Comparison of ENCODE assay signal across 22 cellular contexts in the genomic region with DNA sequence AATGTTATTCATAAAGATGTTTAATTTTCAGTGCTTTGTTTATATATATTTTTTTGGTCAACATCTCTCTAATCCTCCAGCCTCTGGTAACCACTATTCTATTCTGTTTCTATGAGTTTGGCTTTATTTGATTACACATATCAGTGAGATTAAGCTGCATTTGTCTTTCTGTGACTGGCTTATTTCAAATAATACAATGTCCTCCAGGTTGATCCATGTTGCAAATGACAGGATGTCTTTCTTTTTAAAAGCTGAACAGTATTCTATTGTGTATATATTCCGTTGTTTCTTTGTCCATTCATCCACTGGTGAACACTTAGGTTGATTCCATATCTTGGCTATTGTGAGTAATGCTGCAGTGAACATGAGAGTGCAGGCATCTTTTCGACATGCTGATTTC.
DNase-seq lines count a peak whose midpoint lies in the region; ATAC-seq and TF ChIP-seq lines count a peak whose summit lies in the region.
"Had no signal": no experiment of that assay in that cellular context is flagged by ENCODE, and none has a peak within 500 bp of the region (broad histone marks: within the 10 kb centered on the region; RNA-seq: fewer than 3 reads in every experiment).

No MANE protein-coding gene starts in this region.

- H3K36me3 ChIP-seq in DOHH2 (ENCODE audit: control insufficient read depth, low read length), result no peaks in the 10 kb centered on the region

- peaks cover 74% of the 10 kb centered on the region for H3K4me1 Mint-ChIP-seq in activated T-cell treated with anti-CD3 and anti-CD28 coated beads, Interleukin-2, amount 50 U/mL, for 24 hours (ENCODE audit: low read depth)
- H3K4me1 Mint-ChIP-seq in activated T-cell treated with anti-CD3 and anti-CD28 coated beads, Interleukin-2, amount 50 U/mL, for 4 hours (ENCODE audit: low read depth), result peaks cover 69% of the 10 kb centered on the region
- peaks cover 60% of the 10 kb centered on the region for H3K4me1 Mint-ChIP-seq in activated CD8-positive, alpha-beta T cell treated with anti-CD3 and anti-CD28 coated beads for 36 hours (ENCODE audit: low read depth)
- peaks cover 35% of the 10 kb centered on the region for H3K4me1 Mint-ChIP-seq in mesothelial cell of epicardium
- H3K4me1 Mint-ChIP-seq in Calu3 (ENCODE audit: low read depth, unreplicated experiment), result peaks cover 34% of the 10 kb centered on the region

- H3K9me3 ChIP-seq in DOHH2 (ENCODE audit: control insufficient read depth, insufficient read depth, low read length), result peaks cover 7% of the 10 kb centered on the region; the same call in 1 of the 2 replicates
- H3K9me3 ChIP-seq: psoas muscle had no signal

- TF ChIP-seq CTCF in DOHH2 (IDR thresholded peaks at IDR 0.05; ENCODE audit: low read depth, low read length, poor library complexity, severe bottlenecking), result no peak
- TF ChIP-seq CTCF in activated CD8-positive, alpha-beta T cell treated with anti-CD3 and anti-CD28 coated beads for 36 hours (IDR thresholded peaks at IDR 0.05), result no peak
- no peak for TF ChIP-seq CTCF in mesothelial cell of epicardium (IDR thresholded peaks at IDR 0.05; ENCODE audit: unreplicated experiment)
- no peak for TF ChIP-seq CTCF in Calu3 (IDR thresholded peaks at IDR 0.05; ENCODE audit: unreplicated experiment)

- no peaks in the 10 kb centered on the region for H3K9me2 ChIP-seq in DOHH2 (replicated peaks; ENCODE audit: control insufficient read depth, low read length)

- H3K27ac Mint-ChIP-seq in activated T-cell treated with anti-CD3 and anti-CD28 coated beads, Interleukin-2, amount 50 U/mL, for 24 hours, result peak overlapping the region; percentile 2
- H3K27ac Mint-ChIP-seq in activated CD8-positive, alpha-beta T cell treated with anti-CD3 and anti-CD28 coated beads for 36 hours, result peak overlapping the region; percentile 8
- H3K27ac Mint-ChIP-seq in mesothelial cell of epicardium, result peak overlapping the region; percentile 52
- no peak overlapping the region for H3K27ac Mint-ChIP-seq in Calu3 (ENCODE audit: unreplicated experiment)
- H3K27ac Mint-ChIP-seq: activated CD4-positive, alpha-beta T cell treated with anti-CD3 and anti-CD28 coated beads, Interleukin-2, amount 10 ng/mL, durations not matched to agents 24 days and 14 days; stimulated activated naive B cell treated with anti-CD40 and anti-IgM and Interleukin-4, amounts not matched to agents 10 μg/mL and 1 μg/mL and 100 μg/mL, for 72 hours had no signal

- H3K9me3 Mint-ChIP-seq in activated T-cell treated with anti-CD3 and anti-CD28 coated beads, Interleukin-2, amount 50 U/mL, for 24 hours, result peaks cover 3% of the 10 kb centered on the region
- H3K9me3 Mint-ChIP-seq in activated T-cell treated with anti-CD3 and anti-CD28 coated beads, Interleukin-2, amount 50 U/mL, for 4 hours, result peaks cover 3% of the 10 kb centered on the region
- peaks cover 9% of the 10 kb centered on the region for H3K9me3 Mint-ChIP-seq in activated CD8-positive, alpha-beta T cell treated with anti-CD3 and anti-CD28 coated beads for 36 hours
- H3K9me3 Mint-ChIP-seq in mesothelial cell of epicardium (peaks cover 11% of the 10 kb centered on the region), Calu3 (ENCODE audit: low read depth, unreplicated experiment) (peaks cover 2% of the 10 kb centered on the region)

- no peak for ATAC-seq in activated T-cell treated with anti-CD3 and anti-CD28 coated beads, Interleukin-2, amount 50 U/mL, for 4 hours
- ATAC-seq in activated CD8-positive, alpha-beta T cell treated with anti-CD3 and anti-CD28 coated beads for 36 hours, result no peak
- ATAC-seq in HG02852 (IDR thresholded peaks at IDR 0.05; ENCODE audit: unreplicated experiment), result no peak
- ATAC-seq: HepG2; psoas muscle; stimulated activated naive B cell treated with anti-CD40 and anti-IgM and Interleukin-4, amounts not matched to agents 10 μg/mL and 1 μg/mL and 100 μg/mL, for 72 hours had no signal

- H3K4me3 Mint-ChIP-seq in activated T-cell treated with anti-CD3 and anti-CD28 coated beads, Interleukin-2, amount 50 U/mL, for 24 hours, result no peak overlapping the region
- H3K4me3 Mint-ChIP-seq in activated T-cell treated with anti-CD3 and anti-CD28 coated beads, Interleukin-2, amount 50 U/mL, for 4 hours, result no peak overlapping the region
- no peak overlapping the region for H3K4me3 Mint-ChIP-seq in activated CD8-positive, alpha-beta T cell treated with anti-CD3 and anti-CD28 coated beads for 36 hours
- H3K4me3 Mint-ChIP-seq in mesothelial cell of epicardium (no peak overlapping the region), Calu3 (ENCODE audit: low read depth, unreplicated experiment) (no peak overlapping the region)
- H3K4me3 Mint-ChIP-seq: activated CD4-positive, alpha-beta T cell treated with anti-CD3 and anti-CD28 coated beads, Interleukin-2, amount 10 ng/mL, durations not matched to agents 24 days and 14 days; stimulated activated naive B cell treated with anti-CD40 and anti-IgM and Interleukin-4, amounts not matched to agents 10 μg/mL and 1 μg/mL and 100 μg/mL, for 72 hours had no signal

- H3K27ac ChIP-seq in DOHH2 (ENCODE audit: low read depth, low read length), result peak overlapping the region; percentile 58
- H3K27ac ChIP-seq: psoas muscle had no signal

- H3K4me2 ChIP-seq in DOHH2 (ENCODE audit: low read length), result peak overlapping the region; percentile 44

- peaks cover 93% of the 10 kb centered on the region for H3K36me3 Mint-ChIP-seq in activated T-cell treated with anti-CD3 and anti-CD28 coated beads, Interleukin-2, amount 50 U/mL, for 24 hours (ENCODE audit: low read depth)
- H3K36me3 Mint-ChIP-seq in activated T-cell treated with anti-CD3 and anti-CD28 coated beads, Interleukin-2, amount 50 U/mL, for 4 hours (ENCODE audit: insufficient read depth), result peaks cover 57% of the 10 kb centered on the region
- H3K36me3 Mint-ChIP-seq in activated CD8-positive, alpha-beta T cell treated with anti-CD3 and anti-CD28 coated beads for 36 hours (ENCODE audit: low read depth), result peaks cover 77% of the 10 kb centered on the region
- H3K36me3 Mint-ChIP-seq in mesothelial cell of epicardium (peaks cover 11% of the 10 kb centered on the region), Calu3 (ENCODE audit: insufficient read depth, unreplicated experiment) (peaks cover under 1% of the 10 kb centered on the region)

- peaks cover 51% of the 10 kb centered on the region for H3K4me1 ChIP-seq in DOHH2 (ENCODE audit: control insufficient read depth, low read length)
- H3K4me1 ChIP-seq: psoas muscle had no signal

- intact Hi-C loops in activated CD8-positive, alpha-beta T cell treated with anti-CD3 and anti-CD28 coated beads for 36 hours (cut with micrococcal nuclease), result loop anchor here (10.0 kb wide), 1 partner anchor 661 kb away; no protein-coding TSS in a partner anchor
- intact Hi-C loops in Calu3 (cut with micrococcal nuclease; ENCODE audit: unreplicated experiment), result loop anchor here (5.0 kb wide), 2 partner anchors 289 to 659 kb away; no protein-coding TSS in a partner anchor

- CTCF ChIA-PET in activated CD8-positive, alpha-beta T cell treated with anti-CD3 and anti-CD28 coated beads for 36 hours (lab: Charles Lee), result interaction anchor here (1.8 kb wide), 1 partner anchor 12 kb away, joined by 6 read pairs; no protein-coding TSS in a partner anchor
- CTCF ChIA-PET in Calu3 (lab: Charles Lee), result no interaction called here

- H3K27me3 Mint-ChIP-seq in activated T-cell treated with anti-CD3 and anti-CD28 coated beads, Interleukin-2, amount 50 U/mL, for 24 hours, result no peaks in the 10 kb centered on the region
- H3K27me3 Mint-ChIP-seq in activated T-cell treated with anti-CD3 and anti-CD28 coated beads, Interleukin-2, amount 50 U/mL, for 4 hours (ENCODE audit: low read depth), result no peaks in the 10 kb centered on the region
- no peaks in the 10 kb centered on the region for H3K27me3 Mint-ChIP-seq in activated CD8-positive, alpha-beta T cell treated with anti-CD3 and anti-CD28 coated beads for 36 hours
- no peaks in the 10 kb centered on the region for H3K27me3 Mint-ChIP-seq in mesothelial cell of epicardium (ENCODE audit: low read depth)
- H3K27me3 Mint-ChIP-seq in Calu3 (ENCODE audit: unreplicated experiment), result no peaks in the 10 kb centered on the region
- H3K27me3 Mint-ChIP-seq: activated CD4-positive, alpha-beta T cell treated with anti-CD3 and anti-CD28 coated beads, Interleukin-2, amount 10 ng/mL, durations not matched to agents 24 days and 14 days; stimulated activated naive B cell treated with anti-CD40 and anti-IgM and Interleukin-4, amounts not matched to agents 10 μg/mL and 1 μg/mL and 100 μg/mL, for 72 hours had no signal

- H4K20me1 ChIP-seq in DOHH2 (ENCODE audit: control insufficient read depth, insufficient read depth, low read depth, low read length), result no peaks in the 10 kb centered on the region

- H3K4me3 ChIP-seq in DOHH2 (ENCODE audit: low read length), result peak overlapping the region; percentile 24; the same call in 1 of the 2 replicates
- H3K4me3 ChIP-seq: psoas muscle had no signal

- H3K27me3 ChIP-seq in DOHH2 (ENCODE audit: control insufficient read depth, low read length), result no peaks in the 10 kb centered on the region

- POLR2A ChIA-PET in activated CD8-positive, alpha-beta T cell treated with anti-CD3 and anti-CD28 coated beads for 36 hours (lab: Charles Lee), result no interaction called here

- no peaks in the 10 kb centered on the region for H3F3A ChIP-seq in DOHH2 (ENCODE audit: control insufficient read depth, insufficient read depth)

- BruUV-seq in Calu3 (replicated peaks; lab: Mats Ljungman, UMichigan), result no TSS peak

- H3K79me2 ChIP-seq in DOHH2 (ENCODE audit: control insufficient read depth, low read length), result no peaks in the 10 kb centered on the region

- DNase-seq in activated T-cell treated with anti-CD3 and anti-CD28 coated beads, Interleukin-2, amount 50 U/mL, for 24 hours, result no peak
- no peak for DNase-seq in activated T-cell treated with anti-CD3 and anti-CD28 coated beads, Interleukin-2, amount 50 U/mL, for 4 hours
- no peak for DNase-seq in activated CD8-positive, alpha-beta T cell treated with anti-CD3 and anti-CD28 coated beads for 36 hours
- DNase-seq in mesothelial cell of epicardium (ENCODE audit: low spot score in 2 of 2, unreplicated experiment in 2 of 2) (no peak), Calu3 (no peak), SK-N-DZ (ENCODE audit: low spot score) (no peak)
- DNase-seq: 8988T; activated CD4-positive, alpha-beta T cell treated with anti-CD3 and anti-CD28 coated beads, Interleukin-2, amount 10 ng/mL, durations not matched to agents 24 days and 14 days; cerebellar nuclear complex; foreskin melanocyte; hypothalamus; NCI-H1092; NCI-H2029 treated with DMSO at 0.1 percent for 48 hours; NCI-H226; NCI-H774; psoas muscle; SHP77 treated with DMSO at 0.1 percent for 48 hours; stimulated activated CD4-positive, alpha-beta T cell treated with anti-CD3 and anti-CD28 coated beads, Interleukin-2, amount 100 ng/mL, for 24 hours; stimulated activated naive B cell treated with anti-CD40 and anti-IgM and Interleukin-4, amounts not matched to agents 10 μg/mL and 1 μg/mL and 100 μg/mL, for 72 hours had no signal
